Comparison of ENCODE assay signal across 15 cellular contexts in genomic region chr1:11970441-11971185, GRCh38. TPM values are rescaled to one million over a fixed set of nuclear protein-coding genes. Genes with fewer than 3 reads are reported as not detected.
DNase-seq lines count a peak whose midpoint lies in the region; ATAC-seq and TF ChIP-seq lines count a peak whose summit lies in the region.
"Had no signal": no experiment of that assay in that cellular context is flagged by ENCODE, and none has a peak within 500 bp of the region (broad histone marks: within the 10 kb centered on the region; RNA-seq: fewer than 3 reads in every experiment).

No MANE protein-coding gene starts in this region.

- no peak overlapping the region for H2AFZ ChIP-seq in neural progenitor cell (replicated peaks)

- no peak overlapping the region for H3K4me3 ChIP-seq in HEK293 (ENCODE audit: low read depth, low read length)
- H3K4me3 ChIP-seq in neural progenitor cell: no peak overlapping the region
- no peak overlapping the region for H3K4me3 ChIP-seq in right atrium auricular region
- H3K4me3 ChIP-seq: A549 had no signal

- H3K27me3 ChIP-seq in neural progenitor cell (no peaks in the 10 kb centered on the region), right atrium auricular region (no peaks in the 10 kb centered on the region)
- H3K27me3 ChIP-seq: BE2C had no signal

- POLR2A ChIA-PET in HEK293 (lab: Yijun Ruan, JAX): interaction anchor here (0.8 kb wide), 1 partner anchor 9 kb away, joined by 3 read pairs; the partner anchor contains the start of gene MFN2
- POLR2A ChIA-PET in WTC11 (lab: Charles Lee): no interaction called here

- H3K36me3 ChIP-seq in HEK293 (ENCODE audit: control insufficient read depth in 2 of 2, insufficient read depth in 1 of 2, low read length in 2 of 2) (peaks cover 7 to 71% of the 10 kb centered on the region in 2 experiments), neural progenitor cell (no peaks in the 10 kb centered on the region), right atrium auricular region (peaks cover 51% of the 10 kb centered on the region)

- no peaks in the 10 kb centered on the region for H3K79me2 ChIP-seq in neural progenitor cell (ENCODE audit: low read depth)

- no peak overlapping the region for H3K27ac ChIP-seq in HEK293 (ENCODE audit: extremely low read depth, low read depth, low read length)
- H3K27ac ChIP-seq in neural progenitor cell: no peak overlapping the region
- H3K27ac ChIP-seq in right atrium auricular region: no peak overlapping the region
- H3K27ac ChIP-seq: A549 had no signal

- no peak for TF ChIP-seq CTCF in HEK293 (tag by site-specific recombination; IDR thresholded peaks at IDR 0.05)
- TF ChIP-seq CTCF in WTC11 (IDR thresholded peaks at IDR 0.05): no peak
- no peak for TF ChIP-seq CTCF in neural progenitor cell (IDR thresholded peaks at IDR 0.05)
- TF ChIP-seq CTCF in right atrium auricular region (IDR thresholded peaks at IDR 0.05): no peak

- no peak for DNase-seq in WTC11 (ENCODE audit: low spot score)
- DNase-seq in neural progenitor cell (ENCODE audit: low spot score): no peak
- DNase-seq in C1 segment of cervical spinal cord (lab: John Stamatoyannopoulos, UW): no peak
- DNase-seq in stimulated activated CD4-positive, alpha-beta T cell treated with anti-CD3 and anti-CD28 coated beads, Interleukin-4, amount 100 ng/mL, for 4 hours: no peak
- no peak for DNase-seq in pons (ENCODE audit: low spot score)
- no peak for DNase-seq in right atrium auricular region (ENCODE audit: low spot score)
- DNase-seq: BE2C; CD8-positive, alpha-beta T cell; COR-L47; DND-41; GF-D8 had no signal

- H3K27me3 Mint-ChIP-seq in WTC11 (ENCODE audit: low read depth) (no peaks in the 10 kb centered on the region), neural progenitor cell (ENCODE audit: insufficient read depth, low read depth) (peaks cover 3% of the 10 kb centered on the region)

- H4K20me1 ChIP-seq in neural progenitor cell (ENCODE audit: low read depth): no peaks in the 10 kb centered on the region

- no peaks in the 10 kb centered on the region for H3K4me1 ChIP-seq in HEK293 (ENCODE audit: control insufficient read depth, insufficient read depth, low read length)
- no peaks in the 10 kb centered on the region for H3K4me1 ChIP-seq in neural progenitor cell
- no peaks in the 10 kb centered on the region for H3K4me1 ChIP-seq in right atrium auricular region
- H3K4me1 ChIP-seq: A549, BE2C had no signal

- CTCF ChIA-PET in HEK293 (lab: Yijun Ruan, JAX) (no interaction called here), WTC11 (lab: Charles Lee) (interaction anchor here (1.7 kb wide), 1 partner anchor 101 kb away, joined by 4 read pairs; no protein-coding TSS in a partner anchor)

- H3K4me2 ChIP-seq in neural progenitor cell: no peak overlapping the region
- H3K4me2 ChIP-seq: A549 had no signal

- H3K4me3 Mint-ChIP-seq in WTC11 (no peak overlapping the region), neural progenitor cell (no peak overlapping the region)
- H3K4me3 Mint-ChIP-seq: CD14-positive monocyte; CD8-positive, alpha-beta T cell had no signal

- H3K4me1 Mint-ChIP-seq in WTC11 (no peaks in the 10 kb centered on the region), neural progenitor cell (peaks cover 2% of the 10 kb centered on the region)
- H3K4me1 Mint-ChIP-seq: CD14-positive monocyte had no signal

- no peak overlapping the region for H3K9ac ChIP-seq in neural progenitor cell

- peaks cover 12% of the 10 kb centered on the region for H3K36me3 Mint-ChIP-seq in WTC11
- H3K36me3 Mint-ChIP-seq in neural progenitor cell: peaks cover 8% of the 10 kb centered on the region
- H3K36me3 Mint-ChIP-seq: CD8-positive, alpha-beta T cell had no signal

- no peaks in the 10 kb centered on the region for H3F3A ChIP-seq in neural progenitor cell (ENCODE audit: low read depth)

- peak overlapping the region; percentile 86 for H3K27ac Mint-ChIP-seq in WTC11
- peak overlapping the region; percentile 59 for H3K27ac Mint-ChIP-seq in neural progenitor cell
- H3K27ac Mint-ChIP-seq: CD14-positive monocyte; CD8-positive, alpha-beta T cell had no signal

- no peak for ATAC-seq in WTC11
- ATAC-seq: A549; CD8-positive, alpha-beta T cell; HepG2 had no signal

- no peaks in the 10 kb centered on the region for H3K9me3 ChIP-seq in HEK293 (ENCODE audit: control insufficient read depth, insufficient read depth, low read depth, low read length)
- no peaks in the 10 kb centered on the region for H3K9me3 ChIP-seq in neural progenitor cell (ENCODE audit: low read depth)
- no peaks in the 10 kb centered on the region for H3K9me3 ChIP-seq in right atrium auricular region
- H3K9me3 ChIP-seq: A549, BE2C had no signal

- H3K9me3 Mint-ChIP-seq in WTC11: no peaks in the 10 kb centered on the region
- H3K9me3 Mint-ChIP-seq in neural progenitor cell: no peaks in the 10 kb centered on the region
- H3K9me3 Mint-ChIP-seq: CD14-positive monocyte; CD8-positive, alpha-beta T cell had no signal

TF ChIP-seq in HEK293, 187 proteins besides CTCF, POLR2A, EP300 and RAD21:
- TF ChIP-seq ZNF175 (tag by site-specific recombination; IDR thresholded peaks at IDR 0.05) (no peak), KLF1 (tag by site-specific recombination; IDR thresholded peaks at IDR 0.05) (peak; percentile 86), ZSCAN5A (tag by site-specific recombination; IDR thresholded peaks at IDR 0.05) (no peak), ZNF626 (tag by site-specific recombination; IDR thresholded peaks at IDR 0.05) (no peak), ZNF114 (tag by site-specific recombination; IDR thresholded peaks at IDR 0.05) (no peak), ZBTB8A (tag by site-specific recombination; IDR thresholded peaks at IDR 0.05) (no peak)

TF ChIP-seq in WTC11, 78 proteins besides CTCF, POLR2A, EP300 and RAD21:
- TF ChIP-seq ZNF425 (CRISPR knock-in tag; conservative IDR thresholded peaks at IDR 0.05): no peak
- TF ChIP-seq E2F5 (CRISPR knock-in tag; IDR thresholded peaks at IDR 0.05): no peak
- no peak for TF ChIP-seq JAZF1 (CRISPR knock-in tag; IDR thresholded peaks at IDR 0.05)
- TF ChIP-seq ATF1 (CRISPR knock-in tag; IDR thresholded peaks at IDR 0.05): no peak

RNA-seq across cellular contexts. Expression of gene MFN2, which starts 9.6 kb away (rescaled TPM):
- 56.8 to 63.0 TPM (median 59.8 TPM) in 3 replicates for total RNA-seq in WTC11 (2021)
- total RNA-seq in neural progenitor cell (ENCODE audit: low replicate concordance): 29.6 and 41.9 TPM in 2 replicates
- total RNA-seq in right atrium auricular region: 100 to 1,000 TPM; 367 to 466 TPM

RNA-seq across cellular contexts. Expression of gene PLOD1, which starts 36.1 kb away (rescaled TPM):
- total RNA-seq in WTC11 (2021): 46.9 to 73.8 TPM (median 67.3 TPM) in 3 replicates
- total RNA-seq in neural progenitor cell (ENCODE audit: low replicate concordance): 27.2 and 73.5 TPM in 2 replicates
- 10 to 100 TPM; 56.1 to 58.1 TPM for total RNA-seq in right atrium auricular region

RNA-seq across cellular contexts. Expression of gene KIAA2013, which starts 44.4 kb away (rescaled TPM):
- total RNA-seq in WTC11 (2021) (45.3 to 50.2 TPM (median 45.6 TPM) in 3 replicates), neural progenitor cell (ENCODE audit: low replicate concordance) (17.3 and 51.9 TPM in 2 replicates), right atrium auricular region (10 to 100 TPM; 70.8 to 73.2 TPM)

RNA-seq across cellular contexts. Expression of gene MIIP, which starts 48.7 kb away (rescaled TPM):
- 65.6 to 75.1 TPM (median 67.4 TPM) in 3 replicates for total RNA-seq in WTC11 (2021)
- total RNA-seq in neural progenitor cell (ENCODE audit: low replicate concordance): 26.3 and 83.4 TPM in 2 replicates
- total RNA-seq in right atrium auricular region: 10 to 100 TPM; 19.1 to 31.0 TPM
